ENCODE assay signal across 29 cellular contexts in genomic region chr4:67935888-67936287, GRCh38. TPM values are rescaled to one million over a fixed set of nuclear protein-coding genes. Genes with fewer than 3 reads are reported as not detected.
DNase-seq lines count a peak whose midpoint lies in the region; ATAC-seq, FAIRE-seq and TF ChIP-seq lines count a peak whose summit lies in the region.
"Had no signal": no experiment of that assay in that cellular context is flagged by ENCODE, and none has a peak within 500 bp of the region (broad histone marks: within the 10 kb centered on the region; RNA-seq: fewer than 3 reads in every experiment).

No MANE protein-coding gene starts in this region.

- no peak overlapping the region for H3K4me3 Mint-ChIP-seq in T-cell
- H3K4me3 Mint-ChIP-seq: CD8-positive, alpha-beta T cell; GM23338; HFFc6 had no signal

- TF ChIP-seq POLR2A in GM12892 (IDR thresholded peaks at IDR 0.05; ENCODE audit: low read depth, low read length) (no peak), esophagus squamous epithelium (IDR thresholded peaks at IDR 0.05) (no peak)

- 43 to 49% methylated on average over 2 of the region's 2 CpGs for WGBS in esophagus squamous epithelium, 2 donors

- H4K20me1 ChIP-seq in BLaER1 treated with 17β-estradiol and CSF1 and Interleukin-3, amounts not matched to agents 10 nM and 100 nM = no peaks in the 10 kb centered on the region

- POLR2A ChIA-PET in T-cell (lab: Charles Lee) = no interaction called here

- CTCF ChIA-PET in T-cell (lab: Charles Lee) = no interaction called here

- no peak overlapping the region for H3K27ac Mint-ChIP-seq in T-cell
- H3K27ac Mint-ChIP-seq: CD8-positive, alpha-beta T cell; HFFc6 had no signal

- H3K9me3 Mint-ChIP-seq in T-cell = peaks cover 0 to 10% (median 0%) of the 10 kb centered on the region in 3 donors
- H3K9me3 Mint-ChIP-seq: CD8-positive, alpha-beta T cell; GM23338 had no signal

- H3K36me3 Mint-ChIP-seq in T-cell = no peaks in the 10 kb centered on the region
- H3K36me3 Mint-ChIP-seq: CD8-positive, alpha-beta T cell had no signal

- no peak overlapping the region for H3K4me3 ChIP-seq in BLaER1 treated with 17β-estradiol and CSF1 and Interleukin-3, amounts not matched to agents 10 nM and 100 nM
- no peak overlapping the region for H3K4me3 ChIP-seq in esophagus squamous epithelium
- H3K4me3 ChIP-seq: A549, GM23338, HAP-1, SJCRH30 had no signal

- H3K9ac ChIP-seq in BLaER1 treated with 17β-estradiol and CSF1 and Interleukin-3, amounts not matched to agents 10 nM and 100 nM = no peak overlapping the region

- peaks cover 5 to 24% (median 14%) of the 10 kb centered on the region in 11 experiments; a peak in 17 of 22 replicates for H3K9me3 ChIP-seq in BLaER1 treated with 17β-estradiol and CSF1 and Interleukin-3, amounts not matched to agents 10 nM and 100 nM (replicated peaks in 1 of 11)
- peaks cover 0 to 5% (median 0%) of the 10 kb centered on the region in 3 donors for H3K9me3 ChIP-seq in esophagus squamous epithelium
- H3K9me3 ChIP-seq: A549, Caco-2, HAP-1, SJCRH30 had no signal

- H3K27ac ChIP-seq in BLaER1 treated with 17β-estradiol and CSF1 and Interleukin-3, amounts not matched to agents 10 nM and 100 nM = no peak overlapping the region
- H3K27ac ChIP-seq in esophagus squamous epithelium = peak overlapping the region in 3 of 4 donors; percentile 77 to 87 (median 81)
- H3K27ac ChIP-seq: A549, C4-2B, SJCRH30 had no signal

- H3K4me1 Mint-ChIP-seq in T-cell = no peaks in the 10 kb centered on the region

- no peaks in the 10 kb centered on the region for H3K36me3 ChIP-seq in BLaER1 treated with 17β-estradiol and CSF1 and Interleukin-3, amounts not matched to agents 10 nM and 100 nM
- H3K36me3 ChIP-seq in esophagus squamous epithelium = no peaks in the 10 kb centered on the region
- H3K36me3 ChIP-seq: HAP-1, SJCRH30 had no signal

- H3K4me1 ChIP-seq in BLaER1 treated with 17β-estradiol and CSF1 and Interleukin-3, amounts not matched to agents 10 nM and 100 nM = peaks cover 7 to 48% (median 34%) of the 10 kb centered on the region in 10 experiments; a peak in 18 of 20 replicates
- peaks cover 4 to 70% (median 22%) of the 10 kb centered on the region in 3 donors for H3K4me1 ChIP-seq in esophagus squamous epithelium
- H3K4me1 ChIP-seq: A549, Caco-2, HAP-1, SJCRH30 had no signal

- ATAC-seq in GM19324 (IDR thresholded peaks at IDR 0.05; ENCODE audit: low FRiP score, unreplicated experiment) (no peak), T-cell (replicated peaks in 1 of 4) (no peak)
- ATAC-seq: A549; CD8-positive, alpha-beta T cell; GM23338; SK-N-SH treated with all-trans-retinoic acid at 6 μM for 48 hours had no signal

- no peaks in the 10 kb centered on the region for H3K27me3 ChIP-seq in BLaER1 treated with 17β-estradiol and CSF1 and Interleukin-3, amounts not matched to agents 10 nM and 100 nM
- H3K27me3 ChIP-seq in esophagus squamous epithelium = no peaks in the 10 kb centered on the region
- H3K27me3 ChIP-seq: SJCRH30 had no signal

- DNase-seq in GM12892 (ENCODE audit: insufficient read length) (no peak), RPMI8226 (peak; percentile 71), esophagus squamous epithelium (lab: John Stamatoyannopoulos, UW) (no peak), LoVo (ENCODE audit: low spot score) (no peak), T-cell (no peak)
- DNase-seq: AML-193; Caco-2; CD8-positive, alpha-beta T cell; EL; GDM1; HFFc6; KG1; NCI-H1048; NCI-H1417; NCI-H1694; NCI-H2081; NCI-H2171; NCI-H226; NCI-H510A; NCI-H69; SJCRH30 had no signal

- no peak for TF ChIP-seq CTCF in esophagus squamous epithelium (IDR thresholded peaks at IDR 0.05)

- intact Hi-C loops in esophagus squamous epithelium (cut with DNase I) = no loop called here

- FAIRE-seq in GM12892 (lab: Jason Lieb, UNC) = peak; percentile 17
- FAIRE-seq: A549, RCC 7860 had no signal

- peaks cover 4% of the 10 kb centered on the region in 2 donors for H3K27me3 Mint-ChIP-seq in T-cell

- peak overlapping the region in 7 of 11 experiments; percentile 15 to 78 (median 45); a peak in 12 of 22 replicates for H3K4me2 ChIP-seq in BLaER1 treated with 17β-estradiol and CSF1 and Interleukin-3, amounts not matched to agents 10 nM and 100 nM
- H3K4me2 ChIP-seq: A549, GM23338 had no signal

RNA-seq across cellular contexts. Expression of gene TMPRSS11A, which starts 27.4 kb away (rescaled TPM):
- polyA plus RNA-seq in GM12892 (2012; ENCODE audit: missing spikeins) = not detected
- 100 to 1,000 TPM in 2 of 4 donors, 10 to 100 TPM in 2; 36.6 to 153 (median 93.2) TPM for total RNA-seq in esophagus squamous epithelium
- not detected for total RNA-seq in T-cell
- total RNA-seq: Caco-2; CD8-positive, alpha-beta T cell; GM23338; HFFc6; SJCRH30 had no signal
- polyA plus RNA-seq: A549, GM23338 had no signal

RNA-seq across cellular contexts. Expression of gene TMPRSS11D, which starts 52.1 kb away (rescaled TPM):
- not detected for polyA plus RNA-seq in GM12892 (2012; ENCODE audit: missing spikeins)
- total RNA-seq in esophagus squamous epithelium (100 to 1,000 TPM in 3 of 4 donors, 10 to 100 TPM in 1; 45.0 to 208 (median 163) TPM), T-cell (not detected)
- total RNA-seq: Caco-2; CD8-positive, alpha-beta T cell; GM23338; HFFc6; SJCRH30 had no signal
- polyA plus RNA-seq: A549, GM23338 had no signal

Comparison
In these comparisons a context has a peak if more than half of its experiments do, and no peak if none do; other contexts are left out.
1. H3K27ac ChIP-seq: peak in esophagus squamous epithelium (3 of 4); none in BLaER1 treated with 17β-estradiol and CSF1 and Interleukin-3, amounts not matched to agents 10 nM and 100 nM (0 of 11).
2. RNA of gene TMPRSS11A, which starts 27.4 kb away (total RNA-seq): 36.6 to 153 TPM in esophagus squamous epithelium; not detected in T-cell; every median in the first group is over 10 times any median in the second.
3. RNA of gene TMPRSS11D, which starts 52.1 kb away (total RNA-seq): 45.0 to 208 TPM in esophagus squamous epithelium; not detected in T-cell; every median in the first group is over 10 times any median in the second.